30 cellular contexts compared by ENCODE assay signal in the genomic region with DNA sequence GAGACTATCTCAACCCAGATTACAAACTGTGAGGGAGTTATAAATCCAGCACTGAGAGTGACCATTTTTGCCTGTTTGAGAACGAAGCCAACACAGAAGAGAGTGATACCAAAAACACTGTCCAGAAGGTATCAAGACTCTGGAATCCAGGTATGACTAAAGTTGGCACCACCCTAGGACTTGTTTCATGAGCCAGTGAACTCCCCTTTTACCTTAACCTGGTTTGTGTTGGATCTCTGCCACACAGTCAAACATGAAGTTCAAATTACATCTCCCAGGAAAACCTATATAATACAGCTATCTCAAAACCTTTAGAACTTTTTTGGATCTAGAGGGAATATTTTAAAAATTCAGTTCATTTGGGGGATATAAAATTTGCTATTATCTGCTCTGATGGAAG. TPM values are rescaled to one million over a fixed set of nuclear protein-coding genes. Genes with fewer than 3 reads are reported as not detected.
DNase-seq lines count a peak whose midpoint lies in the region; ATAC-seq, FAIRE-seq and TF ChIP-seq lines count a peak whose summit lies in the region.
"Had no signal": no experiment of that assay in that cellular context is flagged by ENCODE, and none has a peak within 500 bp of the region (broad histone marks: within the 10 kb centered on the region; RNA-seq: fewer than 3 reads in every experiment).

No MANE protein-coding gene starts in this region.

- H3K27ac ChIP-seq in breast epithelium (no peak overlapping the region), VCaP (peak overlapping the region; percentile 52), HepG2 (ENCODE audit: extremely low read length, insufficient read depth, low read length) (peak overlapping the region; percentile 72), right atrium auricular region (no peak overlapping the region)
- H3K27ac ChIP-seq: foreskin keratinocyte, hepatocyte, lower lobe of right lung, suprapubic skin, vagina had no signal

- H3K4me3 ChIP-seq in breast epithelium (no peak overlapping the region), HepG2 (replicated peaks in 1 of 3; ENCODE audit: insufficient read depth in 1 of 3, low read depth in 2 of 3, low read length in 3 of 3) (peak overlapping the region in 1 of 3 experiments; percentile 33; a peak in 2 of 6 replicates), right atrium auricular region (no peak overlapping the region)
- H3K4me3 ChIP-seq: GM23338, hepatocyte, K562, lower lobe of right lung, suprapubic skin, vagina had no signal

- peaks cover 40% of the 10 kb centered on the region for H4K20me1 ChIP-seq in HepG2 (ENCODE audit: insufficient read depth, low read length)

- H3K9me3 ChIP-seq in breast epithelium (peaks cover 4 to 5% of the 10 kb centered on the region in 2 donors), HepG2 (ENCODE audit: low read length) (no peaks in the 10 kb centered on the region), right atrium auricular region (peaks cover 0 to 3% of the 10 kb centered on the region in 2 donors)
- H3K9me3 ChIP-seq: lower lobe of right lung, suprapubic skin, vagina had no signal

- DNase-seq in MCF 10A (ENCODE audit: unreplicated experiment) (peak; percentile 63), breast epithelium (ENCODE audit: low spot score in 2 of 2) (no peak), HepG2 (ENCODE audit: low spot score) (no peak), right atrium auricular region (ENCODE audit: low spot score) (no peak)
- DNase-seq: activated CD4-positive, alpha-beta T cell treated with anti-CD3 and anti-CD28 coated beads, Interleukin-2, amount 10 ng/mL, durations not matched to agents 7 days and 5 days; CD4-positive, alpha-beta memory T cell; DMS153; lower lobe of right lung; NCI-H1048; NCI-H2081 treated with DMSO at 0.1 percent for 48 hours; NCI-H526; nucleus accumbens; SHP77; stimulated activated CD4-positive, alpha-beta T cell treated with anti-CD3 and anti-CD28 coated beads, Interleukin-15, amount 100 ng/mL, for 24 hours; SW 1271 had no signal

- TF ChIP-seq CTCF in MCF 10A (IDR thresholded peaks at IDR 0.05; ENCODE audit: unreplicated experiment) (no peak), breast epithelium (IDR thresholded peaks at IDR 0.05) (no peak), VCaP (conservative IDR thresholded peaks at IDR 0.05) (no peak), HepG2 (CRISPR knock-in tag; IDR thresholded peaks at IDR 0.05) (no peak), right atrium auricular region (IDR thresholded peaks at IDR 0.05) (no peak)

- peaks cover 34% of the 10 kb centered on the region for H3K4me1 Mint-ChIP-seq in MCF 10A (ENCODE audit: insufficient read depth, unreplicated experiment)

- TF ChIP-seq EP300 in HepG2 (IDR thresholded peaks at IDR 0.05; ENCODE audit: low read depth in 2 of 2, low read length in 2 of 2) (no peak), HepG2 (CRISPR knock-in tag; IDR thresholded peaks at IDR 0.05; ENCODE audit: borderline replicate concordance) (no peak)

- no peak overlapping the region for H2AFZ ChIP-seq in HepG2 (ENCODE audit: low read length)
- H2AFZ ChIP-seq: GM23338, hepatocyte had no signal

- peak overlapping the region; percentile 61 for H3K4me2 ChIP-seq in HepG2 (ENCODE audit: low read depth, low read length)
- H3K4me2 ChIP-seq: GM23338, hepatocyte had no signal

- in situ Hi-C loops in HepG2 (cut with HindIII; ENCODE audit: extremely low pct_ligation_motif_present, low pct_unique_long_range_greater_than_20kb), result no loop called here

- H3K79me2 ChIP-seq in HepG2 (ENCODE audit: insufficient read depth, low read length), result peaks cover 93% of the 10 kb centered on the region

- no peak for TF ChIP-seq POLR2A in breast epithelium (IDR thresholded peaks at IDR 0.05)
- no peak for TF ChIP-seq POLR2A in HepG2 (IDR thresholded peaks at IDR 0.05; ENCODE audit: insufficient read depth in 1 of 2, low read depth in 2 of 2, low read length in 2 of 2)

- peak overlapping the region; percentile 44 for H3K27ac Mint-ChIP-seq in MCF 10A (ENCODE audit: low read depth, unreplicated experiment)
- H3K27ac Mint-ChIP-seq: activated CD4-positive, alpha-beta T cell treated with anti-CD3 and anti-CD28 coated beads, Interleukin-2, amount 10 ng/mL, durations not matched to agents 7 days and 5 days; dendritic cell treated with granulocyte-macrophage colony-stimulating factor and Interleukin-4, amounts not matched to agents 40 ng/mL and 50 ng/mL, for 4 days; GM23338 had no signal

- H3K9ac ChIP-seq in HepG2 (ENCODE audit: insufficient read depth, low read depth, low read length), result peak overlapping the region; percentile 42; the same call in 1 of the 2 replicates

- FAIRE-seq in HepG2 (lab: Jason Lieb, UNC), result no peak
- FAIRE-seq: endothelial cell of umbilical vein, GM19239, K562, TTC549 had no signal

- H3K4me3 Mint-ChIP-seq in MCF 10A (ENCODE audit: unreplicated experiment), result no peak overlapping the region
- H3K4me3 Mint-ChIP-seq: activated CD4-positive, alpha-beta T cell treated with anti-CD3 and anti-CD28 coated beads, Interleukin-2, amount 10 ng/mL, durations not matched to agents 7 days and 5 days; CD4-positive, alpha-beta memory T cell; dendritic cell treated with granulocyte-macrophage colony-stimulating factor and Interleukin-4, amounts not matched to agents 40 ng/mL and 50 ng/mL, for 4 days; GM23338 had no signal

- ATAC-seq in HepG2 (peak; percentile 25; the same call in 2 of the 3 replicates), esophagus mucosa (no peak), HG03025 (IDR thresholded peaks at IDR 0.05; ENCODE audit: low FRiP score, unreplicated experiment) (no peak), HG02852 (IDR thresholded peaks at IDR 0.05; ENCODE audit: unreplicated experiment) (no peak)
- ATAC-seq: foreskin keratinocyte, GM23338, lower lobe of right lung, sciatic nerve had no signal

- H3K27me3 ChIP-seq in breast epithelium, result no peaks in the 10 kb centered on the region
- H3K27me3 ChIP-seq in HepG2 (ENCODE audit: control insufficient read depth in 1 of 2, insufficient read depth in 2 of 2, low read length in 2 of 2), result no peaks in the 10 kb centered on the region
- H3K27me3 ChIP-seq in right atrium auricular region, result no peaks in the 10 kb centered on the region
- H3K27me3 ChIP-seq: foreskin keratinocyte, hepatocyte, suprapubic skin, vagina had no signal

- H3K36me3 ChIP-seq in breast epithelium, result no peaks in the 10 kb centered on the region
- H3K36me3 ChIP-seq in HepG2 (replicated peaks in 1 of 2; ENCODE audit: control insufficient read depth in 1 of 2, insufficient read depth in 2 of 2, low read length in 2 of 2), result peaks cover 1 to 10% of the 10 kb centered on the region in 2 experiments; a peak in 1 of 5 replicates
- peaks cover 10% of the 10 kb centered on the region for H3K36me3 ChIP-seq in right atrium auricular region
- H3K36me3 ChIP-seq: vagina had no signal

- 80% methylated on average over 1 of the region's 1 CpG for WGBS in HepG2 (ENCODE audit: low lambda C conversion rate)

- POLR2A ChIA-PET in MCF 10A (lab: Yijun Ruan, JAX), result interaction anchor here (1.5 to 5.8 kb wide), 2 partner anchors 10 to 32 kb away, joined by 3 to 55 read pairs; a partner anchor contains a TSS
- POLR2A ChIA-PET in HepG2 (lab: Yijun Ruan, JAX), result interaction anchor here (1.3 kb wide), 1 partner anchor 12 kb away, joined by 13 read pairs; a partner anchor contains a TSS

- BruUV-seq in MCF 10A (replicated peaks; lab: Mats Ljungman, UMichigan) (no TSS peak), HepG2 (replicated peaks; lab: Mats Ljungman, UMichigan) (no TSS peak)

- intact Hi-C loops in MCF 10A (cut with micrococcal nuclease) (no loop called here), breast epithelium (cut with DNase I; ENCODE audit: low total_unique reads) (no loop called here), HepG2 (cut with micrococcal nuclease; ENCODE audit: unreplicated experiment) (no loop called here)

- no peak for TF ChIP-seq RAD21 in HepG2 (CRISPR knock-in tag; IDR thresholded peaks at IDR 0.05)

- CTCF ChIA-PET in MCF 10A (lab: Yijun Ruan, JAX) (interaction anchor here (0.6 kb wide), 1 partner anchor 28 kb away, joined by 3 read pairs; no protein-coding TSS in a partner anchor), HepG2 (lab: Yijun Ruan, JAX; ENCODE audit: low intra/inter-chr PET ratio, low total read pairs) (no interaction called here)

- peaks cover 36% of the 10 kb centered on the region for H3K36me3 Mint-ChIP-seq in MCF 10A (ENCODE audit: insufficient read depth, unreplicated experiment)

- H3K27me3 Mint-ChIP-seq in MCF 10A (ENCODE audit: insufficient read depth, unreplicated experiment), result no peaks in the 10 kb centered on the region
- H3K27me3 Mint-ChIP-seq: activated CD4-positive, alpha-beta T cell treated with anti-CD3 and anti-CD28 coated beads, Interleukin-2, amount 10 ng/mL, durations not matched to agents 7 days and 5 days; CD4-positive, alpha-beta memory T cell; dendritic cell treated with granulocyte-macrophage colony-stimulating factor and Interleukin-4, amounts not matched to agents 40 ng/mL and 50 ng/mL, for 4 days had no signal

- H3K9me3 Mint-ChIP-seq in MCF 10A (ENCODE audit: unreplicated experiment), result no peaks in the 10 kb centered on the region
- H3K9me3 Mint-ChIP-seq: activated CD4-positive, alpha-beta T cell treated with anti-CD3 and anti-CD28 coated beads, Interleukin-2, amount 10 ng/mL, durations not matched to agents 7 days and 5 days; CD4-positive, alpha-beta memory T cell; GM23338 had no signal

- H3K4me1 ChIP-seq in breast epithelium, result no peaks in the 10 kb centered on the region
- peaks cover 66% of the 10 kb centered on the region for H3K4me1 ChIP-seq in HepG2 (ENCODE audit: insufficient read depth, low read length)
- H3K4me1 ChIP-seq in right atrium auricular region, result peaks cover 0 to 7% of the 10 kb centered on the region in 2 donors

RNA-seq across cellular contexts. Expression of a gene that starts 11.4 kb away (rescaled TPM):
- total RNA-seq in MCF 10A (2022) (8.9 and 9.0 TPM in 2 replicates), breast epithelium (10 to 100 TPM; 10.6 to 21.5 (median 14.7) TPM), HepG2 (2016; rRNA removed; fragmentation: Illumina TruSeq; extraction: Trizol) (12.5 and 15.2 TPM in 2 replicates), right atrium auricular region (1 to 10 TPM; 4.9 to 9.9 TPM), esophagus mucosa (10.6 TPM)
- total RNA-seq in HepG2 (2016; cell fraction: cytosol; rRNA removed; fragmentation: Illumina TruSeq; extraction: Trizol; ENCODE audit: low read depth), result 0.81 and 0.88 TPM in 2 replicates
- 12.4 and 14.4 TPM in 2 replicates for total RNA-seq in HepG2 (2016; cell fraction: insoluble cytoplasmic fraction; rRNA removed; fragmentation: Illumina TruSeq; extraction: Trizol)
- 5.8 and 6.1 TPM in 2 replicates for total RNA-seq in HepG2 (2016; cell fraction: membrane; rRNA removed; fragmentation: Illumina TruSeq; extraction: Trizol)
- 11.2 and 13.3 TPM in 2 replicates for total RNA-seq in HepG2 (2016; cell fraction: nucleus; rRNA removed; fragmentation: Illumina TruSeq; extraction: Trizol)
- 19.7 and 20.5 TPM in 2 replicates for polyA plus RNA-seq in HepG2 (2011; rRNA removed)
- 14.8 and 16.3 TPM in 2 replicates for polyA plus RNA-seq in HepG2 (2011; cell fraction: cytosol; rRNA removed)
- 25.4 and 27.5 TPM in 2 replicates for polyA plus RNA-seq in HepG2 (2011; cell fraction: nucleus; rRNA removed)
- 10.3 and 11.9 TPM in 2 replicates for polyA plus RNA-seq in HepG2 (2012)
- 0.35 and 0.64 TPM in 2 replicates for polyA plus RNA-seq in HepG2 (2016; cell fraction: cytosol; fragmentation: Illumina TruSeq; extraction: Trizol; ENCODE audit: low read depth)
- polyA plus RNA-seq in HepG2 (2016; cell fraction: insoluble cytoplasmic fraction; fragmentation: Illumina TruSeq; extraction: Trizol; ENCODE audit: low read depth), result 11.5 and 11.7 TPM in 2 replicates
- 3.5 and 4.3 TPM in 2 replicates for polyA plus RNA-seq in HepG2 (2016; cell fraction: membrane; fragmentation: Illumina TruSeq; extraction: Trizol; ENCODE audit: low read depth)
- 16.5 and 19.6 TPM in 2 replicates for polyA plus RNA-seq in HepG2 (2016; cell fraction: nucleus; fragmentation: Illumina TruSeq; extraction: Trizol; ENCODE audit: insufficient read depth, low read depth)
- 29.3 and 36.6 TPM in 2 replicates for polyA minus RNA-seq in HepG2 (2011; rRNA and poly(A)+ RNA removed; ENCODE audit: low replicate concordance)
- polyA minus RNA-seq in HepG2 (2011; cell fraction: cytosol; rRNA and poly(A)+ RNA removed), result 11.4 and 13.4 TPM in 2 replicates
- polyA minus RNA-seq in HepG2 (2011; cell fraction: nucleus; rRNA and poly(A)+ RNA removed), result 23.9 and 25.2 TPM in 2 replicates

RNA-seq across cellular contexts. Expression of a gene that starts 31.3 kb away (rescaled TPM):
- total RNA-seq in MCF 10A (2022) (114 and 121 TPM in 2 replicates), breast epithelium (100 to 1,000 TPM; 117 to 144 (median 140) TPM), HepG2 (2016; rRNA removed; fragmentation: Illumina TruSeq; extraction: Trizol) (115 and 127 TPM in 2 replicates), right atrium auricular region (100 to 1,000 TPM; 129 to 137 TPM), esophagus mucosa (57.5 TPM)
- 58.9 and 75.1 TPM in 2 replicates for total RNA-seq in HepG2 (2016; cell fraction: cytosol; rRNA removed; fragmentation: Illumina TruSeq; extraction: Trizol; ENCODE audit: low read depth)
- total RNA-seq in HepG2 (2016; cell fraction: insoluble cytoplasmic fraction; rRNA removed; fragmentation: Illumina TruSeq; extraction: Trizol), result 119 and 128 TPM in 2 replicates
- 66.5 and 84.7 TPM in 2 replicates for total RNA-seq in HepG2 (2016; cell fraction: membrane; rRNA removed; fragmentation: Illumina TruSeq; extraction: Trizol)
- total RNA-seq in HepG2 (2016; cell fraction: nucleus; rRNA removed; fragmentation: Illumina TruSeq; extraction: Trizol), result 73.9 and 76.5 TPM in 2 replicates
- polyA plus RNA-seq in HepG2 (2011; rRNA removed), result 113 and 127 TPM in 2 replicates
- 126 and 161 TPM in 2 replicates for polyA plus RNA-seq in HepG2 (2011; cell fraction: cytosol; rRNA removed)
- polyA plus RNA-seq in HepG2 (2011; cell fraction: nucleus; rRNA removed), result 121 and 122 TPM in 2 replicates
- polyA plus RNA-seq in HepG2 (2012), result 66.2 and 76.0 TPM in 2 replicates
- polyA plus RNA-seq in HepG2 (2016; cell fraction: cytosol; fragmentation: Illumina TruSeq; extraction: Trizol; ENCODE audit: low read depth), result 48.7 and 72.2 TPM in 2 replicates
- polyA plus RNA-seq in HepG2 (2016; cell fraction: insoluble cytoplasmic fraction; fragmentation: Illumina TruSeq; extraction: Trizol; ENCODE audit: low read depth), result 135 and 143 TPM in 2 replicates
- polyA plus RNA-seq in HepG2 (2016; cell fraction: membrane; fragmentation: Illumina TruSeq; extraction: Trizol; ENCODE audit: low read depth), result 58.4 and 72.9 TPM in 2 replicates
- polyA plus RNA-seq in HepG2 (2016; cell fraction: nucleus; fragmentation: Illumina TruSeq; extraction: Trizol; ENCODE audit: insufficient read depth, low read depth), result 111 and 117 TPM in 2 replicates
- 126 and 157 TPM in 2 replicates for polyA minus RNA-seq in HepG2 (2011; rRNA and poly(A)+ RNA removed; ENCODE audit: low replicate concordance)
- polyA minus RNA-seq in HepG2 (2011; cell fraction: cytosol; rRNA and poly(A)+ RNA removed), result 42.8 and 47.7 TPM in 2 replicates
- 54.1 and 61.8 TPM in 2 replicates for polyA minus RNA-seq in HepG2 (2011; cell fraction: nucleus; rRNA and poly(A)+ RNA removed)

RNA-seq across cellular contexts. Expression of a gene that starts 31.9 kb away (rescaled TPM):
- total RNA-seq in MCF 10A (2022), result 29.7 and 50.3 TPM in 2 replicates
- 10 to 100 TPM; 28.8 to 33.9 (median 30.8) TPM for total RNA-seq in breast epithelium
- total RNA-seq in HepG2 (2016; rRNA removed; fragmentation: Illumina TruSeq; extraction: Trizol), result 37.8 and 49.1 TPM in 2 replicates
- total RNA-seq in HepG2 (2016; cell fraction: cytosol; rRNA removed; fragmentation: Illumina TruSeq; extraction: Trizol; ENCODE audit: low read depth), result 12.6 and 13.7 TPM in 2 replicates
- 35.7 and 42.1 TPM in 2 replicates for total RNA-seq in HepG2 (2016; cell fraction: insoluble cytoplasmic fraction; rRNA removed; fragmentation: Illumina TruSeq; extraction: Trizol)
- 24.4 and 28.3 TPM in 2 replicates for total RNA-seq in HepG2 (2016; cell fraction: membrane; rRNA removed; fragmentation: Illumina TruSeq; extraction: Trizol)
- 19.5 and 22.1 TPM in 2 replicates for total RNA-seq in HepG2 (2016; cell fraction: nucleus; rRNA removed; fragmentation: Illumina TruSeq; extraction: Trizol)
- 18.9 and 23.0 TPM in 2 replicates for polyA plus RNA-seq in HepG2 (2011; rRNA removed)
- 16.9 and 20.6 TPM in 2 replicates for polyA plus RNA-seq in HepG2 (2011; cell fraction: cytosol; rRNA removed)
- polyA plus RNA-seq in HepG2 (2011; cell fraction: nucleus; rRNA removed), result 6.3 and 8.5 TPM in 2 replicates
- polyA plus RNA-seq in HepG2 (2012), result 15.5 and 19.9 TPM in 2 replicates
- polyA plus RNA-seq in HepG2 (2016; cell fraction: cytosol; fragmentation: Illumina TruSeq; extraction: Trizol; ENCODE audit: low read depth), result 9.5 and 9.6 TPM in 2 replicates
- 31.1 and 31.2 TPM in 2 replicates for polyA plus RNA-seq in HepG2 (2016; cell fraction: insoluble cytoplasmic fraction; fragmentation: Illumina TruSeq; extraction: Trizol; ENCODE audit: low read depth)
- 16.1 and 18.2 TPM in 2 replicates for polyA plus RNA-seq in HepG2 (2016; cell fraction: membrane; fragmentation: Illumina TruSeq; extraction: Trizol; ENCODE audit: low read depth)
- polyA plus RNA-seq in HepG2 (2016; cell fraction: nucleus; fragmentation: Illumina TruSeq; extraction: Trizol; ENCODE audit: insufficient read depth, low read depth), result 16.7 and 17.8 TPM in 2 replicates
- polyA minus RNA-seq in HepG2 (2011; rRNA and poly(A)+ RNA removed; ENCODE audit: low replicate concordance), result 17.1 and 37.9 TPM in 2 replicates
- 14.0 and 14.2 TPM in 2 replicates for polyA minus RNA-seq in HepG2 (2011; cell fraction: cytosol; rRNA and poly(A)+ RNA removed)
- polyA minus RNA-seq in HepG2 (2011; cell fraction: nucleus; rRNA and poly(A)+ RNA removed), result 17.8 and 20.8 TPM in 2 replicates
- 10 to 100 TPM in 1 of 2 donors, 1 to 10 TPM in 1; 9.6 to 13.3 TPM for total RNA-seq in right atrium auricular region
- total RNA-seq in esophagus mucosa, result 18.2 TPM

Comparison
In these comparisons a context has a peak if more than half of its experiments do, and no peak if none do; other contexts are left out.
1. H3K27ac ChIP-seq: peak in VCaP (single experiment) and HepG2 (single experiment); none in breast epithelium (0 of 2) and right atrium auricular region (0 of 2).